8 cellular contexts compared by ENCODE assay signal in genomic region chr3:68049781-68050180, GRCh38.
"Had no signal": no experiment of that assay in that cellular context is flagged by ENCODE, and none has a peak within 500 bp of the region (broad histone marks: within the 10 kb centered on the region; RNA-seq: fewer than 3 reads in every experiment).

No MANE protein-coding gene starts in this region.

- FAIRE-seq: HepG2, HTR-8/SVneo, K562 had no signal

- H3K4me2 ChIP-seq: KMS-11 had no signal

- DNase-seq: IMR-90, KBM-7, KG1 had no signal

- ATAC-seq: HepG2, K562 had no signal

- H3K4me3 ChIP-seq: K562 had no signal

- H3K27ac ChIP-seq: HL-60, KMS-11 had no signal
